In the genomic region with DNA sequence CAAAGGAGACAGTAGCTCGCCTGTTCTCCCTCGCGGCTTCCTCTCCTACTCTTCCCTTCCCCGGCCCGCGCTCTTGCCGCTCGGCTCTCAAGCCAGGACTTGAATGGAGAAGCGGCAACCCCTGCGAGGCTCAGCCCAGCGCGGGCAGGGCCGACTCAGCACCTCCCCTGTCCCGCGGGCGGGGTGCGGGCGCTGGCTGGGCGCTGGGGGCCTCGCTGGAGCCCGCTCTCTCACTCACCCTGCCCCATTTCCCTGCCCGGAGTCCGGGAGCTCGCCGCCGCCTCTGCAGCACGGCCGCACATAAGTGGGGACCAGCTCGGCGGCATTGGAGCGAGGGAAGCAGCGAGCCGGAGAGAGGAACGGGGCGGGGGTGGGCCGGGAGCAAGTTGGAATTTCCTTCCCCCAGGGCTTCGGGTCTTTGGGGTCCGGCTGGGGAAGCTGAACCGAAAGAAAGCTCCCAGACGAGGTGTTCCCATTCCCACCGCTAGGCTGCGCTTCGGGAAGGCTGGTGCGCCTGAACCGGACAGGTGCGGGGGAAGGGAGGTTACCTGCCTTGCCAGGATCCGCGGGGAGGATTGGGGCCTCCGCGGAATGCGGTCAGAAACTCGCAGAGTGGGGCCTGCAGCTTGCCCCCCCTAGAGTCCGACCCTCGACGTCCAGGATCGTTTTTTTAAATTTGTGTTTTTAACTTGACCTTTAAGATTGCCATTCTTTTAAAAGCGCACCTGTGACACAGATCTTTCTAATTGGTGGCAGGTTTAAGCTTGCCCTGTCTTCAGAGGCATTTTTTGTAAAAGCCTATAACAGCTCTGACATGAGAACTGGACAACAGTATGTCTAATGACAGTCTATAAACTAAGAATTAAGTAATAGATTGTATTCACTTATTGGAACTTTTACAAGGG, we compare ENCODE assay signal across 8 cellular contexts. TPM values are rescaled to one million over a fixed set of nuclear protein-coding genes. Genes with fewer than 3 reads are reported as not detected.
DNase-seq lines count a peak whose midpoint lies in the region; ATAC-seq and TF ChIP-seq lines count a peak whose summit lies in the region.

TSS of gene COBLL1 (minus strand) at position 105 of the 905 bp plus-strand sequence. CDS start 627 bp downstream, outside the sequence.

- peak within 1 kb of the TSS; percentile 77 for H3K9ac ChIP-seq in endodermal cell (ENCODE audit: extremely low read depth, low read length, poor library complexity, severe bottlenecking)

- no peaks in the 10 kb centered on the region for H3K36me3 Mint-ChIP-seq in activated CD4-positive, alpha-beta T cell treated with anti-CD3 and anti-CD28 coated beads, Interleukin-2, amount 10 ng/mL, durations not matched to agents 7 days and 5 days (ENCODE audit: low read depth)
- no peaks in the 10 kb centered on the region for H3K36me3 Mint-ChIP-seq in endodermal cell (ENCODE audit: low read depth)

- WGBS in endodermal cell (ENCODE audit: insufficient coverage in 1 of 2, insufficient read length in 1 of 2), 2 experiments, result 1 to 3% methylated on average over 15 to 57 of the region's 57 CpGs

- no peaks in the 10 kb centered on the region for H3K9me3 Mint-ChIP-seq in activated CD4-positive, alpha-beta T cell treated with anti-CD3 and anti-CD28 coated beads, Interleukin-2, amount 10 ng/mL, durations not matched to agents 7 days and 5 days
- no peaks in the 10 kb centered on the region for H3K9me3 Mint-ChIP-seq in endodermal cell

- peaks cover 9% of the 10 kb centered on the region for H3K4me1 Mint-ChIP-seq in activated CD4-positive, alpha-beta T cell treated with anti-CD3 and anti-CD28 coated beads, Interleukin-2, amount 10 ng/mL, durations not matched to agents 7 days and 5 days
- H3K4me1 Mint-ChIP-seq in endodermal cell, result peaks cover 20% of the 10 kb centered on the region

- POLR2A ChIA-PET in activated CD4-positive, alpha-beta T cell treated with anti-CD3 and anti-CD28 coated beads, Interleukin-2, amount 10 ng/mL, durations not matched to agents 7 days and 5 days (lab: Charles Lee), result no interaction called here

- peak; percentile 57 for DNase-seq in 8988T
- peak; percentile 77 for DNase-seq in NCI-H2029 (lab: John Stamatoyannopoulos, UW)
- DNase-seq in activated CD4-positive, alpha-beta T cell treated with anti-CD3 and anti-CD28 coated beads, Interleukin-2, amount 10 ng/mL, durations not matched to agents 7 days and 5 days, result peak; percentile 34
- peak; percentile 96 for DNase-seq in endodermal cell
- DNase-seq in medulla oblongata (ENCODE audit: extremely low spot score), result peak; percentile 77
- peak; percentile 59 for DNase-seq in stimulated activated naive CD8-positive, alpha-beta T cell treated with anti-CD3 and anti-CD28 coated beads, Interleukin-15, Interleukin-2, amounts not matched to agents 100 U/mL and 50 U/mL, for 24 hours

- TF ChIP-seq CTCF in GM12874 (IDR thresholded peaks at IDR 0.05; ENCODE audit: insufficient read depth, low read depth, low read length), result peak; percentile 73
- peak; percentile 89 for TF ChIP-seq CTCF in endodermal cell (conservative IDR thresholded peaks at IDR 0.05)

- H3K4me3 Mint-ChIP-seq in activated CD4-positive, alpha-beta T cell treated with anti-CD3 and anti-CD28 coated beads, Interleukin-2, amount 10 ng/mL, durations not matched to agents 7 days and 5 days, result peak within 1 kb of the TSS; percentile 65
- H3K4me3 Mint-ChIP-seq in endodermal cell, result peak within 1 kb of the TSS; percentile 82

- peak within 1 kb of the TSS; percentile 88 for H3K4me3 ChIP-seq in endodermal cell (ENCODE audit: low read length)

- H3K27me3 ChIP-seq in endodermal cell (ENCODE audit: control insufficient read depth, insufficient read depth, low read length, poor library complexity, severe bottlenecking), result no peaks in the 10 kb centered on the region

- peaks cover 5% of the 10 kb centered on the region for H3K4me1 ChIP-seq in endodermal cell (ENCODE audit: control insufficient read depth, insufficient read depth, low read length)

- H3K27me3 Mint-ChIP-seq in activated CD4-positive, alpha-beta T cell treated with anti-CD3 and anti-CD28 coated beads, Interleukin-2, amount 10 ng/mL, durations not matched to agents 7 days and 5 days, result peaks cover 51% of the 10 kb centered on the region
- peaks cover 6% of the 10 kb centered on the region for H3K27me3 Mint-ChIP-seq in endodermal cell (ENCODE audit: insufficient read depth)

- no peak within 1 kb of the TSS for H3K27ac ChIP-seq in endodermal cell (ENCODE audit: low read depth, low read length)

- ATAC-seq in HG02798 (IDR thresholded peaks at IDR 0.05; ENCODE audit: poor library complexity, unreplicated experiment), result peak; percentile 79
- peak; percentile 67 for ATAC-seq in stimulated activated naive CD8-positive, alpha-beta T cell treated with anti-CD3 and anti-CD28 coated beads, Interleukin-15, Interleukin-2, amounts not matched to agents 100 U/mL and 50 U/mL, for 24 hours

- H3K27ac Mint-ChIP-seq in activated CD4-positive, alpha-beta T cell treated with anti-CD3 and anti-CD28 coated beads, Interleukin-2, amount 10 ng/mL, durations not matched to agents 7 days and 5 days, result no peak within 1 kb of the TSS
- peak within 1 kb of the TSS; percentile 91 for H3K27ac Mint-ChIP-seq in endodermal cell

- H3K9me3 ChIP-seq in endodermal cell (ENCODE audit: control insufficient read depth, low read length), result no peaks in the 10 kb centered on the region

- no peaks in the 10 kb centered on the region for H3K36me3 ChIP-seq in endodermal cell (ENCODE audit: control insufficient read depth, insufficient read depth, low read length)

- CTCF ChIA-PET in activated CD4-positive, alpha-beta T cell treated with anti-CD3 and anti-CD28 coated beads, Interleukin-2, amount 10 ng/mL, durations not matched to agents 7 days and 5 days (lab: Charles Lee), result interaction anchor here (1.1 to 1.3 kb wide), 2 partner anchors 37 to 72 kb away, joined by 4 to 5 read pairs; no protein-coding TSS in a partner anchor

RNA-seq across cellular contexts. Expression of gene COBLL1, which starts in this region (rescaled TPM):
- not detected for total RNA-seq in activated CD4-positive, alpha-beta T cell treated with anti-CD3 and anti-CD28 coated beads, Interleukin-2, amount 10 ng/mL, durations not matched to agents 7 days and 5 days
- total RNA-seq in endodermal cell, result 10 to 100 TPM; 16.5 to 17.3 TPM
- polyA plus RNA-seq in endodermal cell (2013, experiment 1 of 2), result 6.2 TPM
- 6.0 TPM for polyA plus RNA-seq in endodermal cell (2013, experiment 2 of 2)

Comparison
In these comparisons a context has a peak if more than half of its experiments do, and no peak if none do; other contexts are left out.
1. RNA of gene COBLL1 (total RNA-seq): 16.5 to 17.3 TPM in endodermal cell; not detected in activated CD4-positive, alpha-beta T cell treated with anti-CD3 and anti-CD28 coated beads, Interleukin-2, amount 10 ng/mL, durations not matched to agents 7 days and 5 days; every median in the first group is over 10 times any median in the second.
2. Peak in DNase-seq in activated CD4-positive, alpha-beta T cell treated with anti-CD3 and anti-CD28 coated beads, Interleukin-2, amount 10 ng/mL, durations not matched to agents 7 days and 5 days; RNA of the gene not detected or under 1 TPM.
3. DNase-seq: peak in every context shown above with its lines; median percentile 96 in endodermal cell; 77 in NCI-H2029; 77 in medulla oblongata; 59 in stimulated activated naive CD8-positive, alpha-beta T cell treated with anti-CD3 and anti-CD28 coated beads, Interleukin-15, Interleukin-2, amounts not matched to agents 100 U/mL and 50 U/mL, for 24 hours; 57 in 8988T; 34 in activated CD4-positive, alpha-beta T cell treated with anti-CD3 and anti-CD28 coated beads, Interleukin-2, amount 10 ng/mL, durations not matched to agents 7 days and 5 days.